8 cellular contexts compared by ENCODE assay signal in the genomic region with DNA sequence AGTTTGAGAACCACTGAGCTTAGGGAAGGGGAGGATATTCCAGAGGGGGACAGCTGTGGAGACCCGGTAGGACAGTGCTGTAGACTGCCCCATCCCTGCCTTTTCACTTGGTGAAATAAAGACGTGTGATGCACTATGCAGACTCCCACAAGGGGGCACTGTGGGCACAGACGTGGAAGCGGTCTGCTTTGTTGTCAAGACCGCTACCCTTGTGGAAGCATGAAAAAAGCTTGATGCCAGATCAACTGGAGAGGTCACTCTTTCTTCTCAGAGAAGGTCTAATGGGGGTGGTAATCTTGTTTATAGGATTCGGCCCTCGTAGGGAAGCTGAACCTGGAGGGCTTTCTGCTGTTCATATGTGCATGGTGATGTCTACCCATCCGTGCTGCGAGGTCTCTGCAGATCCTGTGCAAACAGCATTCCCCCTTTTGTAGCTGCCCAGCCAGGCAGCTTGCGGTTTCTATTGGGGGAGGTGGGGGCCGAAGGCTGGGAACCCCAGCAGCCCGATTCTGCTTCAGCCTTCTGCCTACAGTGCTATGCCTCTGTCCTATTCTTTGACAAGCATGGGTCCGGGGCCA.
DNase-seq lines count a peak whose midpoint lies in the region; ATAC-seq, FAIRE-seq and TF ChIP-seq lines count a peak whose summit lies in the region.

No MANE protein-coding gene starts in this region.

- ATAC-seq in HG02884 (IDR thresholded peaks at IDR 0.05; ENCODE audit: unreplicated experiment) (peak; percentile 52), HG03108 (IDR thresholded peaks at IDR 0.05; ENCODE audit: unreplicated experiment) (no peak)

- TF ChIP-seq CTCF in cardiac fibroblast (IDR thresholded peaks at IDR 0.05; ENCODE audit: low read depth, low read length), result peak; percentile 87

- FAIRE-seq in G401.6 (lab: Jason Lieb, UNC), result peak; percentile 58

- peak; percentile 10 for DNase-seq in NCI-H2196 treated with DMSO at 0.1 percent for 48 hours (lab: John Stamatoyannopoulos, UW; ENCODE audit: unreplicated experiment)
- peak; percentile 63 for DNase-seq in activated CD4-positive, CD25-positive, alpha-beta regulatory T cell treated with anti-CD3 and anti-CD28 coated beads, Interleukin-2, amount 50 U/mL, for 16 hours (ENCODE audit: low read depth, low spot score)
- DNase-seq in cardiac fibroblast (ENCODE audit: low read depth in 2 of 2), result peak; percentile 89 to 91
- DNase-seq in kidney glomerular epithelial cell (lab: John Stamatoyannopoulos, UW), result peak; percentile 75
- DNase-seq in stimulated activated CD4-positive, alpha-beta T cell treated with anti-CD3 and anti-CD28 coated beads, Interleukin-2, amount 100 ng/mL, for 4 hours (ENCODE audit: low read depth), result peak; percentile 72

- H3K4me3 ChIP-seq in cardiac fibroblast (replicated peaks in 1 of 2; ENCODE audit: low read depth in 2 of 2, low read length in 2 of 2), result no peak overlapping the region

Comparison
In these comparisons a context has a peak if more than half of its experiments do, and no peak if none do; other contexts are left out.
1. DNase-seq: peak in every context shown above with its lines; median percentile 90 in cardiac fibroblast; 75 in kidney glomerular epithelial cell; 72 in stimulated activated CD4-positive, alpha-beta T cell treated with anti-CD3 and anti-CD28 coated beads, Interleukin-2, amount 100 ng/mL, for 4 hours; 63 in activated CD4-positive, CD25-positive, alpha-beta regulatory T cell treated with anti-CD3 and anti-CD28 coated beads, Interleukin-2, amount 50 U/mL, for 16 hours; 10 in NCI-H2196 treated with DMSO at 0.1 percent for 48 hours.